ENCODE assay signal across 1 cellular context in the genomic region with DNA sequence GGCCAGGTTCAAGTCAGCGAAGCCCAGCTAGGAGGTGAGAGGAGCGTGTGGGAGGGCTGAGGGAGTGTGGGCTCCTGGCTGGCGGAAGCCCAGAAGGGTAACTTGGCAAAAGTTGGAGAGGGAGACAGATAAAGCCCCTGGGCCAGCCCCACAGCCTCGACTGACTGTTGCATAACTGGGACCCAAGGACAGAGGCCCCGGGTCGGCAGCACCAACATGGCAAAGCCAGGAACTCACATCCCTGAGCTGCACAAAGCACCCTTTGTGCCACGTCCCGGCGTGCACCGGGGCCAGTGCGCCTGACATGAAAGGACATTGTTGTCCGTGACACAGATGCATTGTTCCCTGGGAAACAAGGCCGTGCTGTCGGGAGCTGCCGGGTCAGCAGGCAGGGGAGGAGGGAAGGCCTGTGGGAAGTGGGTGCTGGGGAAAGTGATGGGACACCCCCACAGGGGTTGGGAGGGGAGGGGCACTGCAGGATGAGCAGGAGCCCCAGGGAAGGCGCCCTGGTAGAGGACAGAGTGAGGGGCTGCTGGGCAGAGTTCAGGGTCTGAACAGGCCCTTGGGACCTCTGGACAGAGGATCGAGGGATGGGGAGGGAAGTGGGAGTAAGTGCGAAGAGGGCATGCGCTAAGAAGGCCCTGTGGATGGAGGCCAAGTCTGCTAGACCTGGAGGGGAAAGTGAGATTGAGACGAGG.
A peak's percentile ranks its signal among the peaks of the same experiment; 100 is the strongest.
TF ChIP-seq lines count a peak whose summit lies in the region.

No MANE protein-coding gene starts in this region.

TF ChIP-seq in HepG2, 621 proteins besides CTCF, POLR2A, EP300 and RAD21 (continued from another document and continues in another):
- TF ChIP-seq, protein P1, sequence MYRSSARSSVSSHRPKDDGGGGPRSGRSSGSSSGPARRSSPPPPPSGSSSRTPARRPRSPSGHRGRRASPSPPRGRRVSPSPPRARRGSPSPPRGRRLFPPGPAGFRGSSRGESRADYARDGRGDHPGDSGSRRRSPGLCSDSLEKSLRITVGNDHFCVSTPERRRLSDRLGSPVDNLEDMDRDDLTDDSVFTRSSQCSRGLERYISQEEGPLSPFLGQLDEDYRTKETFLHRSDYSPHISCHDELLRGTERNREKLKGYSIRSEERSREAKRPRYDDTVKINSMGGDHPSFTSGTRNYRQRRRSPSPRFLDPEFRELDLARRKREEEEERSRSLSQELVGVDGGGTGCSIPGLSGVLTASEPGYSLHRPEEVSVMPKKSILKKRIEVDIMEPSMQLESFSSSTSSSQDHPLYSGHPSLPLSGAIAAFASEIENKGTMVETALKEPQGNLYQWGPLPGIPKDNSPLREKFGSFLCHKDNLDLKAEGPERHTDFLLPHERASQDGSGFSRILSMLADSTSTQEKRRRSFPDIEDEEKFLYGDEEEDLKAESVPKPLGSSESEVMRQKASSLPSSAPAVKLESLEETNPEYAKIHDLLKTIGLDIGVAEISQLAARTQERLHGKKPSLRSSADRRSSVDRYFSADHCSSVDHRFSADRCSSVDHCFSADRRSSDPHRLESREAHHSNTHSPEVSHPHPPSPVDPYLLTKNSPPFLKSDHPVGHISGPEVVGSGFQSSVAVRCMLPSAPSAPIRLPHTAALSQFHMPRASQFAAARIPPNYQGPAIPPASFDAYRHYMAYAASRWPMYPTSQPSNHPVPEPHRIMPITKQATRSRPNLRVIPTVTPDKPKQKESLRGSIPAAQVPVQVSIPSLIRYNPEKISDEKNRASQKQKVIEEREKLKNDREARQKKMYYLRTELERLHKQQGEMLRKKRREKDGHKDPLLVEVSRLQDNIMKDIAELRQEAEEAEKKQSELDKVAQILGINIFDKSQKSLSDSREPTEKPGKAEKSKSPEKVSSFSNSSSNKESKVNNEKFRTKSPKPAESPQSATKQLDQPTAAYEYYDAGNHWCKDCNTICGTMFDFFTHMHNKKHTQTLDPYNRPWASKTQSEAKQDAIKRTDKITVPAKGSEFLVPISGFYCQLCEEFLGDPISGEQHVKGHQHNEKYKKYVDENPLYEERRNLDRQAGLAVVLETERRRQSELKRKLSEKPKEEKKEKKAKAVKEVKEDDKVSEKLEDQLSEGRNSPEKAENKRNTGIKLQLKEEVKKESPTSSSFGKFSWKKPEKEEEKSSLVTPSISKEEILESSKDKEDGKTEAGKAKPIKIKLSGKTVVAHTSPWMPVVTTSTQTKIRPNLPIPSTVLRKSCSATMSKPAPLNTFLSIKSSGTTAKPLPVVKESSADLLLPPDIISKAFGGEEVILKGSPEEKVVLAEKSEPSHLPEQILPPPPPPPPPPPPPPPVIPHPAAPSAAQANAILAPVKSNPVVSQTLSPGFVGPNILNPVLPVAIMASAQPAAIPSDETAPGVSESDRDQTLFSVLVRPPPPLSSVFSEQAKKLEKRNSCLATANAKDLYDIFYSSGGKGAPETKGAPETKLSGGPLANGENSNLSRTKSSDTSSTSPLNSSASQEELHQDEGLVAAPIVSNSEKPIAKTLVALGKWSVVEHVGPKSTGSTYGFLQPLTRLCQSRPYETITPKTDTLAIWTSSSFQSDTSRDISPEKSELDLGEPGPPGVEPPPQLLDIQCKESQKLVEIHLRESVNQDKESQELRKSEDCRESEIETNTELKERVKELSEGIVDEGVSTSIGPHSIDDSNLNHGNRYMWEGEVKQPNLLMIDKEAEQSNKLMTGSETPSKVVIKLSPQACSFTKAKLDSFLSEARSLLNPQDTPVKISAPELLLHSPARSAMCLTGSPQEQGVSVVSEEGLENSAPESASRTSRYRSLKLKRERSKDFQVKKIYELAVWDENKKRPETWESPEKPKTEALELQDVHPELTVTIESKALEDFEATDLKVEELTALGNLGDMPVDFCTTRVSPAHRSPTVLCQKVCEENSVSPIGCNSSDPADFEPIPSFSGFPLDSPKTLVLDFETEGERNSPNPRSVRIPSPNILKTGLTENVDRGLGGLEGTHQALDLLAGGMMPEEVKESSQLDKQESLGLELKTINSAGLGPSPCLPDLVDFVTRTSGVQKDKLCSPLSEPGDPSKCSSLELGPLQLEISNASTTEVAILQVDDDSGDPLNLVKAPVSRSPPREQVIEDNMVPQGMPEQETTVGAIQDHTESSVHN (CRISPR knock-in tag; IDR thresholded peaks at IDR 0.05): 0 out of 2 replicates have a peak, but pooled peaks have one; percentile 49
- TF ChIP-seq ZBTB8A (CRISPR knock-in tag; IDR thresholded peaks at IDR 0.05; ENCODE audit: borderline replicate concordance, low read depth) (no peak), ZNF33A (CRISPR knock-in tag; IDR thresholded peaks at IDR 0.05; ENCODE audit: borderline replicate concordance) (no peak), MAFG (CRISPR knock-in tag; IDR thresholded peaks at IDR 0.05) (no peak), ZBTB20 (CRISPR knock-in tag; IDR thresholded peaks at IDR 0.05; ENCODE audit: borderline replicate concordance, low read depth) (peak; percentile 94), ZSCAN30 (CRISPR knock-in tag; IDR thresholded peaks at IDR 0.05) (no peak), PRMT3 (CRISPR knock-in tag; IDR thresholded peaks at IDR 0.05; ENCODE audit: borderline replicate concordance, low read depth) (no peak), SOX5 (CRISPR knock-in tag; IDR thresholded peaks at IDR 0.05; ENCODE audit: borderline replicate concordance) (peak; percentile 100), RBAK (CRISPR knock-in tag; IDR thresholded peaks at IDR 0.05) (peak; percentile 78), POGZ (CRISPR knock-in tag; IDR thresholded peaks at IDR 0.05) (peak; percentile 60), TBL1XR1 (IDR thresholded peaks at IDR 0.05; ENCODE audit: borderline replicate concordance, low read length, partially characterized antibody) (peak; percentile 33), HDAC2 (CRISPR knock-in tag; IDR thresholded peaks at IDR 0.05) (peak; percentile 95), KDM2A (CRISPR knock-in tag; IDR thresholded peaks at IDR 0.05; ENCODE audit: borderline replicate concordance, low read depth) (peak; percentile 87), ZBTB7B (CRISPR knock-in tag; IDR thresholded peaks at IDR 0.05) (peak; percentile 93), ZSCAN25 (CRISPR knock-in tag; IDR thresholded peaks at IDR 0.05) (peak; percentile 76)
- TF ChIP-seq, protein P2, sequence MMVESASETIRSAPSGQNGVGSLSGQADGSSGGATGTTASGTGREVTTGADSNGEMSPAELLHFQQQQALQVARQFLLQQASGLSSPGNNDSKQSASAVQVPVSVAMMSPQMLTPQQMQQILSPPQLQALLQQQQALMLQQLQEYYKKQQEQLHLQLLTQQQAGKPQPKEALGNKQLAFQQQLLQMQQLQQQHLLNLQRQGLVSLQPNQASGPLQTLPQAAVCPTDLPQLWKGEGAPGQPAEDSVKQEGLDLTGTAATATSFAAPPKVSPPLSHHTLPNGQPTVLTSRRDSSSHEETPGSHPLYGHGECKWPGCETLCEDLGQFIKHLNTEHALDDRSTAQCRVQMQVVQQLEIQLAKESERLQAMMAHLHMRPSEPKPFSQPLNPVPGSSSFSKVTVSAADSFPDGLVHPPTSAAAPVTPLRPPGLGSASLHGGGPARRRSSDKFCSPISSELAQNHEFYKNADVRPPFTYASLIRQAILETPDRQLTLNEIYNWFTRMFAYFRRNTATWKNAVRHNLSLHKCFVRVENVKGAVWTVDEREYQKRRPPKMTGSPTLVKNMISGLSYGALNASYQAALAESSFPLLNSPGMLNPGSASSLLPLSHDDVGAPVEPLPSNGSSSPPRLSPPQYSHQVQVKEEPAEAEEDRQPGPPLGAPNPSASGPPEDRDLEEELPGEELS (CRISPR knock-in tag; IDR thresholded peaks at IDR 0.05): peak; percentile 93
- TF ChIP-seq, protein P3, sequence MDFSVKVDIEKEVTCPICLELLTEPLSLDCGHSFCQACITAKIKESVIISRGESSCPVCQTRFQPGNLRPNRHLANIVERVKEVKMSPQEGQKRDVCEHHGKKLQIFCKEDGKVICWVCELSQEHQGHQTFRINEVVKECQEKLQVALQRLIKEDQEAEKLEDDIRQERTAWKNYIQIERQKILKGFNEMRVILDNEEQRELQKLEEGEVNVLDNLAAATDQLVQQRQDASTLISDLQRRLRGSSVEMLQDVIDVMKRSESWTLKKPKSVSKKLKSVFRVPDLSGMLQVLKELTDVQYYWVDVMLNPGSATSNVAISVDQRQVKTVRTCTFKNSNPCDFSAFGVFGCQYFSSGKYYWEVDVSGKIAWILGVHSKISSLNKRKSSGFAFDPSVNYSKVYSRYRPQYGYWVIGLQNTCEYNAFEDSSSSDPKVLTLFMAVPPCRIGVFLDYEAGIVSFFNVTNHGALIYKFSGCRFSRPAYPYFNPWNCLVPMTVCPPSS (IDR thresholded peaks at IDR 0.05): no peak
- TF ChIP-seq, protein P4, sequence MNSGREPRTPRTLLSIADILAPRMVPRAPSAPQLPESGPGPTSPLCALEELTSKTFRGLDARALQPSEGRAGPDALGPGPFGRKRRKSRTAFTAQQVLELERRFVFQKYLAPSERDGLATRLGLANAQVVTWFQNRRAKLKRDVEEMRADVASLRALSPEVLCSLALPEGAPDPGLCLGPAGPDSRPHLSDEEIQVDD (CRISPR knock-in tag; IDR thresholded peaks at IDR 0.05; ENCODE audit: borderline replicate concordance): peak; percentile 5; the same call in 1 of the 2 replicates
- TF ChIP-seq, protein P5, sequence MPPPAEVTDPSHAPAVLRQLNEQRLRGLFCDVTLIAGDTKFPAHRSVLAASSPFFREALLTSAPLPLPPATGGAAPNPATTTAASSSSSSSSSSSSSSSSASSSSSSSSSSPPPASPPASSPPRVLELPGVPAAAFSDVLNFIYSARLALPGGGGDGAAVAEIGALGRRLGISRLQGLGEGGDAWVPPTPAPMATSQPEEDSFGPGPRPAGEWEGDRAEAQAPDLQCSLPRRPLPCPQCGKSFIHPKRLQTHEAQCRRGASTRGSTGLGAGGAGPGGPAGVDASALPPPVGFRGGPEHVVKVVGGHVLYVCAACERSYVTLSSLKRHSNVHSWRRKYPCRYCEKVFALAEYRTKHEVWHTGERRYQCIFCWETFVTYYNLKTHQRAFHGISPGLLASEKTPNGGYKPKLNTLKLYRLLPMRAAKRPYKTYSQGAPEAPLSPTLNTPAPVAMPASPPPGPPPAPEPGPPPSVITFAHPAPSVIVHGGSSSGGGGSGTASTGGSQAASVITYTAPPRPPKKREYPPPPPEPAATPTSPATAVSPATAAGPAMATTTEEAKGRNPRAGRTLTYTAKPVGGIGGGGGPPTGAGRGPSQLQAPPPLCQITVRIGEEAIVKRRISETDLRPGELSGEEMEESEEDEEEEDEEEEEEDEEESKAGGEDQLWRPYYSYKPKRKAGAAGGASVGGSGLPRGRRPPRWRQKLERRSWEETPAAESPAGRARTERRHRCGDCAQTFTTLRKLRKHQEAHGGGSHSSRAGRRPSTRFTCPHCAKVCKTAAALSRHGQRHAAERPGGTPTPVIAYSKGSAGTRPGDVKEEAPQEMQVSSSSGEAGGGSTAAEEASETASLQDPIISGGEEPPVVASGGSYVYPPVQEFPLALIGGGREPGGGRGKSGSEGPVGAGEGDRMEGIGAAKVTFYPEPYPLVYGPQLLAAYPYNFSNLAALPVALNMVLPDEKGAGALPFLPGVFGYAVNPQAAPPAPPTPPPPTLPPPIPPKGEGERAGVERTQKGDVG (CRISPR knock-in tag; IDR thresholded peaks at IDR 0.05; ENCODE audit: borderline replicate concordance): no peak
- TF ChIP-seq, protein P6, sequence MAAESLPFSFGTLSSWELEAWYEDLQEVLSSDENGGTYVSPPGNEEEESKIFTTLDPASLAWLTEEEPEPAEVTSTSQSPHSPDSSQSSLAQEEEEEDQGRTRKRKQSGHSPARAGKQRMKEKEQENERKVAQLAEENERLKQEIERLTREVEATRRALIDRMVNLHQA (CRISPR knock-in tag; IDR thresholded peaks at IDR 0.05): no peak
- TF ChIP-seq, protein P7, sequence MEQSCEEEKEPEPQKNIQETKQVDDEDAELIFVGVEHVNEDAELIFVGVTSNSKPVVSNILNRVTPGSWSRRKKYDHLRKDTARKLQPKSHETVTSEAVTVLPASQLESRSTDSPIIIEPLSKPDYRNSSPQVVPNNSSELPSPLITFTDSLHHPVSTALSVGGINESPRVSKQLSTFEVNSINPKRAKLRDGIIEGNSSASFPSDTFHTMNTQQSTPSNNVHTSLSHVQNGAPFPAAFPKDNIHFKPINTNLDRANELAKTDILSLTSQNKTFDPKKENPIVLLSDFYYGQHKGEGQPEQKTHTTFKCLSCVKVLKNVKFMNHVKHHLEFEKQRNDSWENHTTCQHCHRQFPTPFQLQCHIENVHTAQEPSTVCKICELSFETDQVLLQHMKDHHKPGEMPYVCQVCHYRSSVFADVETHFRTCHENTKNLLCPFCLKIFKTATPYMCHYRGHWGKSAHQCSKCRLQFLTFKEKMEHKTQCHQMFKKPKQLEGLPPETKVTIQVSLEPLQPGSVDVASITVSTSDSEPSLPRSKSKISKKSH (CRISPR knock-in tag; IDR thresholded peaks at IDR 0.05; ENCODE audit: borderline replicate concordance): peak; percentile 76; the same call in 1 of the 2 replicates
- TF ChIP-seq, protein P8, sequence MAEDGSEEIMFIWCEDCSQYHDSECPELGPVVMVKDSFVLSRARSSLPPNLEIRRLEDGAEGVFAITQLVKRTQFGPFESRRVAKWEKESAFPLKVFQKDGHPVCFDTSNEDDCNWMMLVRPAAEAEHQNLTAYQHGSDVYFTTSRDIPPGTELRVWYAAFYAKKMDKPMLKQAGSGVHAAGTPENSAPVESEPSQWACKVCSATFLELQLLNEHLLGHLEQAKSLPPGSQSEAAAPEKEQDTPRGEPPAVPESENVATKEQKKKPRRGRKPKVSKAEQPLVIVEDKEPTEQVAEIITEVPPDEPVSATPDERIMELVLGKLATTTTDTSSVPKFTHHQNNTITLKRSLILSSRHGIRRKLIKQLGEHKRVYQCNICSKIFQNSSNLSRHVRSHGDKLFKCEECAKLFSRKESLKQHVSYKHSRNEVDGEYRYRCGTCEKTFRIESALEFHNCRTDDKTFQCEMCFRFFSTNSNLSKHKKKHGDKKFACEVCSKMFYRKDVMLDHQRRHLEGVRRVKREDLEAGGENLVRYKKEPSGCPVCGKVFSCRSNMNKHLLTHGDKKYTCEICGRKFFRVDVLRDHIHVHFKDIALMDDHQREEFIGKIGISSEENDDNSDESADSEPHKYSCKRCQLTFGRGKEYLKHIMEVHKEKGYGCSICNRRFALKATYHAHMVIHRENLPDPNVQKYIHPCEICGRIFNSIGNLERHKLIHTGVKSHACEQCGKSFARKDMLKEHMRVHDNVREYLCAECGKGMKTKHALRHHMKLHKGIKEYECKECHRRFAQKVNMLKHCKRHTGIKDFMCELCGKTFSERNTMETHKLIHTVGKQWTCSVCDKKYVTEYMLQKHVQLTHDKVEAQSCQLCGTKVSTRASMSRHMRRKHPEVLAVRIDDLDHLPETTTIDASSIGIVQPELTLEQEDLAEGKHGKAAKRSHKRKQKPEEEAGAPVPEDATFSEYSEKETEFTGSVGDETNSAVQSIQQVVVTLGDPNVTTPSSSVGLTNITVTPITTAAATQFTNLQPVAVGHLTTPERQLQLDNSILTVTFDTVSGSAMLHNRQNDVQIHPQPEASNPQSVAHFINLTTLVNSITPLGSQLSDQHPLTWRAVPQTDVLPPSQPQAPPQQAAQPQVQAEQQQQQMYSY (CRISPR knock-in tag; IDR thresholded peaks at IDR 0.05): no peak
